ENCODE assay signal across 12 cellular contexts in genomic region chr16:67883146-67883871, GRCh38. TPM values are rescaled to one million over a fixed set of nuclear protein-coding genes. Genes with fewer than 3 reads are reported as not detected.
DNase-seq lines count a peak whose midpoint lies in the region; ATAC-seq, FAIRE-seq and TF ChIP-seq lines count a peak whose summit lies in the region.
"Had no signal": no experiment of that assay in that cellular context is flagged by ENCODE, and none has a peak within 500 bp of the region (broad histone marks: within the 10 kb centered on the region; RNA-seq: fewer than 3 reads in every experiment).

No MANE protein-coding gene starts in this region.

- H2BK20ac ChIP-seq in H1 (ENCODE audit: low read length), result no peak overlapping the region

- no peak overlapping the region for H4K8ac ChIP-seq in H1 (ENCODE audit: extremely low read depth, insufficient read depth, low read length)

- no peak overlapping the region for H3K4me3 Mint-ChIP-seq in activated T-cell treated with anti-CD3 and anti-CD28 coated beads, Interleukin-2, amount 50 U/mL, for 24 hours
- peak overlapping the region in 2 of 4 donors; percentile 51 to 58 for H3K4me3 Mint-ChIP-seq in IgD-negative memory B cell
- H3K4me3 Mint-ChIP-seq: activated CD4-positive, alpha-beta T cell treated with anti-CD3 and anti-CD28 coated beads, Interleukin-2, amount 10 ng/mL, durations not matched to agents 7 days and 5 days had no signal

- H3K27me3 ChIP-seq in H1 (replicated peaks in 1 of 4; ENCODE audit: control insufficient read depth in 3 of 4, extremely low read depth in 1 of 4, insufficient read depth in 3 of 4, low read length in 3 of 4), result no peaks in the 10 kb centered on the region
- H3K27me3 ChIP-seq in psoas muscle (ENCODE audit: insufficient read depth in 3 of 3, low read length in 2 of 3), result no peaks in the 10 kb centered on the region

- no peak overlapping the region for H2BK12ac ChIP-seq in H1 (ENCODE audit: low read depth, low read length)

- no peak overlapping the region for H3K14ac ChIP-seq in H1 (ENCODE audit: insufficient read length)

- H3K27me3 Mint-ChIP-seq in activated T-cell treated with anti-CD3 and anti-CD28 coated beads, Interleukin-2, amount 50 U/mL, for 24 hours, result no peaks in the 10 kb centered on the region
- H3K27me3 Mint-ChIP-seq in IgD-negative memory B cell, result no peaks in the 10 kb centered on the region
- H3K27me3 Mint-ChIP-seq: activated CD4-positive, alpha-beta T cell treated with anti-CD3 and anti-CD28 coated beads, Interleukin-2, amount 10 ng/mL, durations not matched to agents 7 days and 5 days had no signal

- H3K4me1 Mint-ChIP-seq in activated T-cell treated with anti-CD3 and anti-CD28 coated beads, Interleukin-2, amount 50 U/mL, for 24 hours (ENCODE audit: low read depth), result no peaks in the 10 kb centered on the region
- H3K4me1 Mint-ChIP-seq in IgD-negative memory B cell, result no peaks in the 10 kb centered on the region
- H3K4me1 Mint-ChIP-seq: activated CD4-positive, alpha-beta T cell treated with anti-CD3 and anti-CD28 coated beads, Interleukin-2, amount 10 ng/mL, durations not matched to agents 7 days and 5 days had no signal

- CTCF ChIA-PET in H1 (lab: Charles Lee; ENCODE audit: partially characterized antibody), result interaction anchor here (0.7 to 21.8 kb wide), 47 partner anchors 8 to 357 kb away, joined by 3 to 623 read pairs (median 5); partner anchors contain the start of genes CENPT, CTRL, DDX28 and DPEP2NB

- H3K4ac ChIP-seq in H1 (replicated peaks; ENCODE audit: insufficient read length, low read depth, low read length), result no peak overlapping the region

- H4K20me1 ChIP-seq in H1 (replicated peaks in 1 of 2; ENCODE audit: control insufficient read depth in 1 of 2, insufficient read depth in 2 of 2, low read length in 2 of 2), result peaks cover 11 to 17% of the 10 kb centered on the region in 2 experiments

- no peak overlapping the region for H2BK15ac ChIP-seq in H1 (ENCODE audit: low read length)

- no peak for DNase-seq in activated T-cell treated with anti-CD3 and anti-CD28 coated beads, Interleukin-2, amount 50 U/mL, for 24 hours
- no peak for DNase-seq in activated T-cell treated with anti-CD3 and anti-CD28 coated beads, Interleukin-2, amount 50 U/mL, for 1 hour
- DNase-seq in H1 (ENCODE audit: low read depth in 1 of 2, low spot score in 2 of 2) (no peak), psoas muscle (no peak), GM13977 (ENCODE audit: low spot score) (no peak), putamen (ENCODE audit: low spot score) (no peak)
- DNase-seq: DMS79, kidney had no signal

- no peak overlapping the region for H3K4me2 ChIP-seq in H1 (ENCODE audit: insufficient read depth in 1 of 2, low read depth in 2 of 2, low read length in 2 of 2)
- H3K4me2 ChIP-seq: SK-N-SH had no signal

- H3K4me3 ChIP-seq in H1 (ENCODE audit: extremely low read depth in 1 of 4, insufficient read depth in 2 of 4, low read depth in 3 of 4, low read length in 4 of 4) (no peak overlapping the region), psoas muscle (peak overlapping the region; percentile 30)

- no peak for ATAC-seq in psoas muscle
- ATAC-seq in GM19351 (IDR thresholded peaks at IDR 0.05; ENCODE audit: unreplicated experiment), result no peak

- H4K91ac ChIP-seq in H1 (replicated peaks; ENCODE audit: insufficient read length, low read length), result no peak overlapping the region

- TF ChIP-seq EP300 in H1 (IDR thresholded peaks at IDR 0.05; ENCODE audit: borderline replicate concordance in 1 of 2, low read depth in 2 of 2, low read length in 2 of 2), result no peak

- no peak overlapping the region for H3K56ac ChIP-seq in H1 (replicated peaks; ENCODE audit: insufficient read length, low read depth, low read length)

- H3K4me1 ChIP-seq in H1 (replicated peaks in 1 of 4; ENCODE audit: control insufficient read depth in 3 of 4, insufficient read depth in 4 of 4, low read length in 3 of 4), result peaks cover 5 to 15% (median 11%) of the 10 kb centered on the region in 4 experiments
- H3K4me1 ChIP-seq in psoas muscle, result peaks cover 61% of the 10 kb centered on the region

- no peak overlapping the region for H2AK5ac ChIP-seq in H1 (ENCODE audit: low read depth, low read length)

- peaks cover 81% of the 10 kb centered on the region for H3K36me3 Mint-ChIP-seq in activated T-cell treated with anti-CD3 and anti-CD28 coated beads, Interleukin-2, amount 50 U/mL, for 24 hours (ENCODE audit: low read depth)
- peaks cover 4% of the 10 kb centered on the region for H3K36me3 Mint-ChIP-seq in IgD-negative memory B cell

- no peak for TF ChIP-seq POLR2A in H1 (IDR thresholded peaks at IDR 0.05; ENCODE audit: control extremely low read depth in 1 of 2, low read depth in 2 of 2, low read length in 2 of 2)

- no peak overlapping the region for H4K5ac ChIP-seq in H1 (ENCODE audit: insufficient read length, low read depth, low read length)

- no peak overlapping the region for H3K18ac ChIP-seq in H1 (ENCODE audit: extremely low read depth, low read length)

- POLR2A ChIA-PET in H1 (lab: Charles Lee; ENCODE audit: partially characterized antibody), result interaction anchor here (0.6 to 6.3 kb wide), 13 partner anchors 9 to 525 kb away, joined by 3 to 45 read pairs (median 4); partner anchors contain the start of genes CTRL, EDC4, LCAT and PSKH1

- FAIRE-seq in H1 (lab: Jason Lieb, UNC), result no peak
- FAIRE-seq: kidney had no signal

- peaks cover 30 to 46% (median 37%) of the 10 kb centered on the region in 4 experiments for H3K36me3 ChIP-seq in H1 (ENCODE audit: control insufficient read depth in 2 of 4, insufficient read depth in 4 of 4, low read length in 3 of 4)
- peaks cover 4 to 75% of the 10 kb centered on the region in 2 donors for H3K36me3 ChIP-seq in psoas muscle (ENCODE audit: insufficient read depth in 1 of 2, low read depth in 1 of 2)

- H3K9me3 ChIP-seq in H1 (ENCODE audit: insufficient read depth in 2 of 2, low read depth in 1 of 2, low read length in 1 of 2), result no peaks in the 10 kb centered on the region
- H3K9me3 ChIP-seq in psoas muscle, result no peaks in the 10 kb centered on the region
- H3K9me3 ChIP-seq: SK-N-SH had no signal

- H3K23ac ChIP-seq in H1 (ENCODE audit: insufficient read length), result no peak overlapping the region

- peak overlapping the region; percentile 41 for H3K27ac Mint-ChIP-seq in activated T-cell treated with anti-CD3 and anti-CD28 coated beads, Interleukin-2, amount 50 U/mL, for 24 hours
- peak overlapping the region in 2 of 3 donors; percentile 39 to 67 for H3K27ac Mint-ChIP-seq in IgD-negative memory B cell
- H3K27ac Mint-ChIP-seq: activated CD4-positive, alpha-beta T cell treated with anti-CD3 and anti-CD28 coated beads, Interleukin-2, amount 10 ng/mL, durations not matched to agents 7 days and 5 days had no signal

- no peak overlapping the region; the same call in 1 of the 2 replicates for H2BK5ac ChIP-seq in H1 (ENCODE audit: low read depth, low read length)

- H3K79me1 ChIP-seq in H1 (ENCODE audit: low read depth, low read length), result no peaks in the 10 kb centered on the region

- in situ Hi-C loops in GM13977 (cut with MboI; ENCODE audit: low pct_unique_long_range_greater_than_20kb, low sequenced_read_pairs, unreplicated experiment), result no loop called here

- no peaks in the 10 kb centered on the region for H3K9me3 Mint-ChIP-seq in activated T-cell treated with anti-CD3 and anti-CD28 coated beads, Interleukin-2, amount 50 U/mL, for 24 hours
- no peaks in the 10 kb centered on the region for H3K9me3 Mint-ChIP-seq in IgD-negative memory B cell
- H3K9me3 Mint-ChIP-seq: activated CD4-positive, alpha-beta T cell treated with anti-CD3 and anti-CD28 coated beads, Interleukin-2, amount 10 ng/mL, durations not matched to agents 7 days and 5 days had no signal

- H2BK120ac ChIP-seq in H1 (replicated peaks; ENCODE audit: low read depth, low read length), result no peak overlapping the region

- intact Hi-C loops in psoas muscle (cut with DNase I), result loop anchor here (2.0 to 10.0 kb wide), 3 partner anchors 45 to 351 kb away; partner anchors contain the start of gene ESRP2 (in 1 of the 2)

- 69% methylated on average over 4 of the region's 6 CpGs; no CpG with 5 or more reads in 1 of the 2 experiments for WGBS in H1 (ENCODE audit: extremely low coverage in 1 of 2, insufficient coverage in 1 of 2, insufficient read length in 1 of 2, insufficient replicate concordance in 2 of 2, low coverage in 1 of 2, low lambda C conversion rate in 2 of 2, missing lambda C conversion rate in 1 of 2), 2 experiments
- WGBS in psoas muscle, 3 donors, result 61 to 83% (median 70%) methylated on average over 6 of the region's 6 CpGs

- 0 out of 2 replicates have a peak, but pooled peaks cover 2% of the 10 kb centered on the region for H3K23me2 ChIP-seq in H1 (ENCODE audit: low read depth, low read length)

- TF ChIP-seq CTCF in H1 (IDR thresholded peaks at IDR 0.05; ENCODE audit: control extremely low read depth in 1 of 3, insufficient read depth in 1 of 3, low read depth in 1 of 3, low read length in 3 of 3) (no peak), psoas muscle (IDR thresholded peaks at IDR 0.05) (no peak), GM13977 (IDR thresholded peaks at IDR 0.05; ENCODE audit: extremely low read depth, insufficient read depth, missing control alignments) (no peak)

- H3K27ac ChIP-seq in H1 (ENCODE audit: low read depth, low read length), result no peak overlapping the region
- peak overlapping the region; percentile 93 for H3K27ac ChIP-seq in psoas muscle

- no peak for TF ChIP-seq RAD21 in H1 (IDR thresholded peaks at IDR 0.05 in 1 of 2, conservative IDR thresholded peaks at IDR 0.05 in 1 of 2; ENCODE audit: low read depth in 2 of 2, low read length in 2 of 2)

- no peaks in the 10 kb centered on the region for H3K79me2 ChIP-seq in H1 (ENCODE audit: control insufficient read depth in 1 of 2, insufficient read depth in 2 of 2, low read length in 2 of 2)

- H2AFZ ChIP-seq in H1 (ENCODE audit: low read length), result no peak overlapping the region

- no peak overlapping the region for H3K9ac ChIP-seq in H1 (replicated peaks in 1 of 4; ENCODE audit: extremely low read depth in 1 of 4, low read depth in 3 of 4, low read length in 3 of 4)
- H3K9ac ChIP-seq: SK-N-SH had no signal

RNA-seq across cellular contexts. Expression of gene NRN1L, which starts 1.4 kb away (rescaled TPM):
- 0.95 TPM for polyA plus RNA-seq in IgD-negative memory B cell
- total RNA-seq in H1 (2021; fragmentation: NEBNext Ultra II Directional; extraction: Animal tissue kit (Norgen Biotek cat#: 25700)), result 4.1 and 4.9 TPM in 2 replicates
- 35.2 and 49.3 TPM in 2 replicates for polyA plus RNA-seq in H1 (2011; rRNA removed)
- 17.6 TPM for polyA plus RNA-seq in H1 (2011; cell fraction: cytosol; rRNA removed)
- 14.2 TPM for polyA plus RNA-seq in H1 (2011; cell fraction: nucleus; rRNA removed)
- 3.5 to 5.9 TPM (median 4.8 TPM) in 4 replicates for polyA plus RNA-seq in H1 (2012, experiment 1 of 2)
- 11.2 TPM for polyA plus RNA-seq in H1 (2012, experiment 2 of 2)
- 10.1 TPM for polyA plus RNA-seq in H1 (2013, experiment 1 of 2)
- 11.0 TPM for polyA plus RNA-seq in H1 (2013, experiment 2 of 2)
- polyA minus RNA-seq in H1 (2011; rRNA and poly(A)+ RNA removed), result 0.93 and 1.3 TPM in 2 replicates
- 5.9 TPM for polyA minus RNA-seq in H1 (2011; cell fraction: cytosol; rRNA and poly(A)+ RNA removed)
- polyA minus RNA-seq in H1 (2011; cell fraction: nucleus; rRNA and poly(A)+ RNA removed), result 2.7 TPM
- total RNA-seq in psoas muscle, result 1 to 10 TPM in 1 of 4 donors, under 1 TPM in 1, not detected in 2; 0.77 to 1.1 TPM
- polyA plus RNA-seq in psoas muscle, result under 1 TPM; 0.23 to 0.38 (median 0.37) TPM

RNA-seq across cellular contexts. Expression of gene PSKH1, which starts 9.7 kb away (rescaled TPM):
- polyA plus RNA-seq in IgD-negative memory B cell (22.4 TPM), H1 (2011; rRNA removed) (51.0 and 55.8 TPM in 2 replicates), psoas muscle (10 to 100 TPM in 2 of 3 donors, 1 to 10 TPM in 1; 9.6 to 16.9 (median 11.0) TPM)
- total RNA-seq in H1 (2021; fragmentation: NEBNext Ultra II Directional; extraction: Animal tissue kit (Norgen Biotek cat#: 25700)), result 24.8 and 25.4 TPM in 2 replicates
- polyA plus RNA-seq in H1 (2011; cell fraction: cytosol; rRNA removed), result 34.2 TPM
- polyA plus RNA-seq in H1 (2011; cell fraction: nucleus; rRNA removed), result 45.7 TPM
- 21.9 to 30.0 TPM (median 27.0 TPM) in 4 replicates for polyA plus RNA-seq in H1 (2012, experiment 1 of 2)
- 29.5 TPM for polyA plus RNA-seq in H1 (2012, experiment 2 of 2)
- polyA plus RNA-seq in H1 (2013, experiment 1 of 2), result 23.3 TPM
- polyA plus RNA-seq in H1 (2013, experiment 2 of 2), result 23.3 TPM
- 57.8 and 66.9 TPM in 2 replicates for polyA minus RNA-seq in H1 (2011; rRNA and poly(A)+ RNA removed)
- 27.6 TPM for polyA minus RNA-seq in H1 (2011; cell fraction: cytosol; rRNA and poly(A)+ RNA removed)
- 35.7 TPM for polyA minus RNA-seq in H1 (2011; cell fraction: nucleus; rRNA and poly(A)+ RNA removed)
- 10 to 100 TPM; 11.3 to 18.8 (median 16.4) TPM for total RNA-seq in psoas muscle

RNA-seq across cellular contexts. Expression of gene EDC4, which starts 10.5 kb away (rescaled TPM):
- 18.6 TPM for polyA plus RNA-seq in IgD-negative memory B cell
- 72.7 and 73.4 TPM in 2 replicates for total RNA-seq in H1 (2021; fragmentation: NEBNext Ultra II Directional; extraction: Animal tissue kit (Norgen Biotek cat#: 25700))
- polyA plus RNA-seq in H1 (2011; rRNA removed), result 58.5 and 84.4 TPM in 2 replicates
- polyA plus RNA-seq in H1 (2011; cell fraction: cytosol; rRNA removed), result 57.7 TPM
- 359 TPM for polyA plus RNA-seq in H1 (2011; cell fraction: nucleus; rRNA removed)
- polyA plus RNA-seq in H1 (2012, experiment 1 of 2), result 59.7 to 78.8 TPM (median 67.7 TPM) in 4 replicates
- polyA plus RNA-seq in H1 (2012, experiment 2 of 2), result 44.4 TPM
- 37.5 TPM for polyA plus RNA-seq in H1 (2013, experiment 1 of 2)
- 37.5 TPM for polyA plus RNA-seq in H1 (2013, experiment 2 of 2)
- polyA minus RNA-seq in H1 (2011; rRNA and poly(A)+ RNA removed), result 67.8 and 99.2 TPM in 2 replicates
- polyA minus RNA-seq in H1 (2011; cell fraction: cytosol; rRNA and poly(A)+ RNA removed), result 60.8 TPM
- 60.0 TPM for polyA minus RNA-seq in H1 (2011; cell fraction: nucleus; rRNA and poly(A)+ RNA removed)
- 10 to 100 TPM; 33.8 to 52.1 (median 42.1) TPM for total RNA-seq in psoas muscle
- polyA plus RNA-seq in psoas muscle, result 10 to 100 TPM; 21.1 to 32.2 (median 23.8) TPM

RNA-seq across cellular contexts. Expression of gene CENPT, which starts 35.8 kb away (rescaled TPM):
- polyA plus RNA-seq in IgD-negative memory B cell (13.4 TPM), H1 (2011; rRNA removed) (53.4 and 82.7 TPM in 2 replicates), psoas muscle (10 to 100 TPM; 13.8 to 19.9 (median 19.9) TPM)
- 42.2 and 42.4 TPM in 2 replicates for total RNA-seq in H1 (2021; fragmentation: NEBNext Ultra II Directional; extraction: Animal tissue kit (Norgen Biotek cat#: 25700))
- polyA plus RNA-seq in H1 (2011; cell fraction: cytosol; rRNA removed), result 82.3 TPM
- polyA plus RNA-seq in H1 (2011; cell fraction: nucleus; rRNA removed), result 415 TPM
- 38.1 to 58.6 TPM (median 58.5 TPM) in 4 replicates for polyA plus RNA-seq in H1 (2012, experiment 1 of 2)
- polyA plus RNA-seq in H1 (2012, experiment 2 of 2), result 39.5 TPM
- 41.5 TPM for polyA plus RNA-seq in H1 (2013, experiment 1 of 2)
- polyA plus RNA-seq in H1 (2013, experiment 2 of 2), result 34.8 TPM
- 22.9 and 26.2 TPM in 2 replicates for polyA minus RNA-seq in H1 (2011; rRNA and poly(A)+ RNA removed)
- polyA minus RNA-seq in H1 (2011; cell fraction: cytosol; rRNA and poly(A)+ RNA removed), result 18.9 TPM
- polyA minus RNA-seq in H1 (2011; cell fraction: nucleus; rRNA and poly(A)+ RNA removed), result 50.5 TPM
- 10 to 100 TPM; 17.2 to 26.4 (median 19.2) TPM for total RNA-seq in psoas muscle

RNA-seq across cellular contexts. Expression of gene NUTF2, which starts 36.6 kb away (rescaled TPM):
- 111 TPM for polyA plus RNA-seq in IgD-negative memory B cell
- 219 and 229 TPM in 2 replicates for total RNA-seq in H1 (2021; fragmentation: NEBNext Ultra II Directional; extraction: Animal tissue kit (Norgen Biotek cat#: 25700))
- 377 and 382 TPM in 2 replicates for polyA plus RNA-seq in H1 (2011; rRNA removed)
- polyA plus RNA-seq in H1 (2011; cell fraction: cytosol; rRNA removed), result 322 TPM
- 256 TPM for polyA plus RNA-seq in H1 (2011; cell fraction: nucleus; rRNA removed)
- polyA plus RNA-seq in H1 (2012, experiment 1 of 2), result 285 to 353 TPM (median 329 TPM) in 4 replicates
- 190 TPM for polyA plus RNA-seq in H1 (2012, experiment 2 of 2)
- 335 TPM for polyA plus RNA-seq in H1 (2013, experiment 1 of 2)
- 317 TPM for polyA plus RNA-seq in H1 (2013, experiment 2 of 2)
- polyA minus RNA-seq in H1 (2011; rRNA and poly(A)+ RNA removed), result 306 and 380 TPM in 2 replicates
- polyA minus RNA-seq in H1 (2011; cell fraction: cytosol; rRNA and poly(A)+ RNA removed), result 201 TPM
- polyA minus RNA-seq in H1 (2011; cell fraction: nucleus; rRNA and poly(A)+ RNA removed), result 150 TPM
- 100 to 1,000 TPM in 2 of 4 donors, 10 to 100 TPM in 2; 77.4 to 104 (median 96.8) TPM for total RNA-seq in psoas muscle
- polyA plus RNA-seq in psoas muscle, result 100 to 1,000 TPM; 129 to 170 (median 134) TPM
